Comparison of ENCODE assay signal across 25 cellular contexts in the genomic region with DNA sequence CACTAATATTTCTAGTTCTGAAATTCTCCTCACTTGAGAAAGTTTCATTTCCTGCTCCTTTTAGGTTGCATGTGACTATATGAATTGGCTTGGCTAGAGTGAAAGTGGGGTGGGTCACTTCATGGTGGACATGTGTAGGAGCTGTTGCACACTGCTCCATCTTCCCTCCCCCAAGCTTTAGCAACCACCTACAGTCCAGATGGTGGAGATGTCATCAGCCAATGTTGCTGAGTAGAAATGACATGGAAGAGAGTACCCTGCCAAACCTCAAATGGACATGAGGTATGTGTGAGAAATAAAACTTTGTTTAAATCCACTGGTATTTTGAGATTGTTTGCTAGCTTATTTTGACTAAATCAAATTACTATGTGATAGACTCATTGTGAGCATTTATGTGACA.
"Had no signal": no experiment of that assay in that cellular context is flagged by ENCODE, and none has a peak within 500 bp of the region (broad histone marks: within the 10 kb centered on the region; RNA-seq: fewer than 3 reads in every experiment).

No MANE protein-coding gene starts in this region.

- H3K4me3 ChIP-seq: pancreas, prostate gland, right lobe of liver, sigmoid colon, stomach, thoracic aorta, thyroid gland, tibial nerve, upper lobe of left lung, vagina had no signal

- H3K27ac ChIP-seq: neutrophil, pancreas, prostate gland, right lobe of liver, sigmoid colon, stomach, thoracic aorta, thyroid gland, tibial nerve, upper lobe of left lung, vagina had no signal

- DNase-seq: naive thymus-derived CD4-positive, alpha-beta T cell; natural killer cell; nephron progenitor cell; nucleus accumbens; pancreas; right cardiac atrium; right lobe of liver; sigmoid colon; small intestine; stimulated activated CD4-positive, alpha-beta T cell treated with anti-CD3 and anti-CD28 coated beads, Interleukin-15, amount 100 ng/mL, for 24 hours; stimulated activated CD4-positive, alpha-beta T cell treated with anti-CD3 and anti-CD28 coated beads, Interleukin-2, amount 100 ng/mL, for 24 hours; stimulated activated CD4-positive, alpha-beta T cell treated with anti-CD3 and anti-CD28 coated beads, Interleukin-2, amount 100 ng/mL, for 48 hours; stimulated activated CD4-positive, alpha-beta T cell treated with anti-CD3 and anti-CD28 coated beads, Interleukin-4, amount 100 ng/mL, for 24 hours; stimulated activated naive B cell treated with anti-CD40 and anti-IgM and Interleukin-4, amounts not matched to agents 10 μg/mL and 1 μg/mL and 100 μg/mL, for 72 hours; stimulated activated naive CD8-positive, alpha-beta T cell treated with anti-CD3 and anti-CD28 coated beads, Interleukin-15, Interleukin-2, amounts not matched to agents 100 U/mL and 50 U/mL, for 24 hours; stomach; thyroid gland; trophoblast cell; upper lobe of left lung had no signal

- H3K9me3 ChIP-seq: neutrophil, pancreas, prostate gland, right lobe of liver, sigmoid colon, stomach, thoracic aorta, thyroid gland, tibial nerve, upper lobe of left lung, vagina had no signal

- ATAC-seq: naive thymus-derived CD4-positive, alpha-beta T cell; natural killer cell; pancreas; right cardiac atrium; right lobe of liver; stimulated activated effector memory CD8-positive, alpha-beta T cell treated with anti-CD3 and anti-CD28 coated beads, Interleukin-12 subunit alpha, Interleukin-12 subunit beta, amount 100 ng/mL, for 72 hours; stimulated activated naive B cell treated with anti-CD40 and anti-IgM and Interleukin-4, amounts not matched to agents 10 μg/mL and 1 μg/mL and 100 μg/mL, for 72 hours; stimulated activated naive CD8-positive, alpha-beta T cell treated with anti-CD3 and anti-CD28 coated beads, Interleukin-15, Interleukin-2, amounts not matched to agents 100 U/mL and 50 U/mL, for 24 hours had no signal

- H3K4me1 ChIP-seq: pancreas, prostate gland, right lobe of liver, sigmoid colon, stomach, thyroid gland, tibial nerve, upper lobe of left lung, vagina had no signal

- H3K27me3 ChIP-seq: neutrophil, pancreas, right lobe of liver, sigmoid colon, stomach, thyroid gland, tibial nerve, upper lobe of left lung, vagina had no signal

- H3K36me3 ChIP-seq: neutrophil, pancreas, prostate gland, right lobe of liver, sigmoid colon, stomach, thoracic aorta, thyroid gland, tibial nerve, upper lobe of left lung, vagina had no signal
